8 cellular contexts compared by ENCODE assay signal in genomic region chr15:35078221-35078915, GRCh38. TPM values are rescaled to one million over a fixed set of nuclear protein-coding genes. Genes with fewer than 3 reads are reported as not detected.
DNase-seq lines count a peak whose midpoint lies in the region; ATAC-seq and TF ChIP-seq lines count a peak whose summit lies in the region.

No MANE protein-coding gene starts in this region.

- peaks cover 5% of the 10 kb centered on the region for H3K4me1 Mint-ChIP-seq in Calu3 (ENCODE audit: low read depth, unreplicated experiment)
- no peaks in the 10 kb centered on the region for H3K4me1 Mint-ChIP-seq in activated CD4-positive, alpha-beta T cell treated with anti-CD3 and anti-CD28 coated beads, Interleukin-2, amount 10 ng/mL, durations not matched to agents 7 days and 5 days

- no peaks in the 10 kb centered on the region for H3K9me3 Mint-ChIP-seq in Calu3 (ENCODE audit: low read depth, unreplicated experiment)
- peaks cover 3% of the 10 kb centered on the region for H3K9me3 Mint-ChIP-seq in activated CD4-positive, alpha-beta T cell treated with anti-CD3 and anti-CD28 coated beads, Interleukin-2, amount 10 ng/mL, durations not matched to agents 7 days and 5 days

- TF ChIP-seq CTCF in Calu3 (IDR thresholded peaks at IDR 0.05; ENCODE audit: unreplicated experiment), result peak; percentile 24

- no peak overlapping the region for H3K4me3 Mint-ChIP-seq in Calu3 (ENCODE audit: low read depth, unreplicated experiment)
- no peak overlapping the region for H3K4me3 Mint-ChIP-seq in activated CD4-positive, alpha-beta T cell treated with anti-CD3 and anti-CD28 coated beads, Interleukin-2, amount 10 ng/mL, durations not matched to agents 7 days and 5 days

- DNase-seq in Calu3 (peak; percentile 6), NCI-H2227 (lab: John Stamatoyannopoulos, UW; ENCODE audit: unreplicated experiment) (peak; percentile 73), fibroblast of the conjunctiva (ENCODE audit: low read depth) (peak; percentile 56), non-pigmented ciliary epithelial cell (ENCODE audit: low read depth) (peak; percentile 19), GOT3 (lab: John Stamatoyannopoulos, UW) (no peak)
- DNase-seq in activated CD4-positive, alpha-beta T cell treated with anti-CD3 and anti-CD28 coated beads, Interleukin-2, amount 10 ng/mL, durations not matched to agents 7 days and 5 days, result peak; percentile 52

- no peak overlapping the region for H3K27ac Mint-ChIP-seq in Calu3 (ENCODE audit: unreplicated experiment)
- no peak overlapping the region for H3K27ac Mint-ChIP-seq in activated CD4-positive, alpha-beta T cell treated with anti-CD3 and anti-CD28 coated beads, Interleukin-2, amount 10 ng/mL, durations not matched to agents 7 days and 5 days

- H3K27me3 Mint-ChIP-seq in Calu3 (ENCODE audit: unreplicated experiment), result no peaks in the 10 kb centered on the region
- H3K27me3 Mint-ChIP-seq in activated CD4-positive, alpha-beta T cell treated with anti-CD3 and anti-CD28 coated beads, Interleukin-2, amount 10 ng/mL, durations not matched to agents 7 days and 5 days, result peaks cover 6% of the 10 kb centered on the region

- BruUV-seq in Calu3 (replicated peaks; lab: Mats Ljungman, UMichigan), result no TSS peak

- POLR2A ChIA-PET in activated CD4-positive, alpha-beta T cell treated with anti-CD3 and anti-CD28 coated beads, Interleukin-2, amount 10 ng/mL, durations not matched to agents 7 days and 5 days (lab: Charles Lee), result no interaction called here

- no peaks in the 10 kb centered on the region for H3K36me3 Mint-ChIP-seq in Calu3 (ENCODE audit: insufficient read depth, unreplicated experiment)
- no peaks in the 10 kb centered on the region for H3K36me3 Mint-ChIP-seq in activated CD4-positive, alpha-beta T cell treated with anti-CD3 and anti-CD28 coated beads, Interleukin-2, amount 10 ng/mL, durations not matched to agents 7 days and 5 days (ENCODE audit: low read depth)

- intact Hi-C loops in Calu3 (cut with micrococcal nuclease; ENCODE audit: unreplicated experiment), result loop anchor here (10.0 kb wide), 2 partner anchors 226 to 366 kb away; no protein-coding TSS in a partner anchor

- CTCF ChIA-PET in Calu3 (lab: Charles Lee), result no interaction called here
- CTCF ChIA-PET in activated CD4-positive, alpha-beta T cell treated with anti-CD3 and anti-CD28 coated beads, Interleukin-2, amount 10 ng/mL, durations not matched to agents 7 days and 5 days (lab: Charles Lee), result interaction anchor here (0.7 to 1.2 kb wide), 2 partner anchors 13 to 366 kb away, joined by 3 read pairs; no protein-coding TSS in a partner anchor

- ATAC-seq in GM21528 (IDR thresholded peaks at IDR 0.05; ENCODE audit: low FRiP score, unreplicated experiment) (peak; percentile 58), GM19455 (IDR thresholded peaks at IDR 0.05; ENCODE audit: unreplicated experiment) (no peak)

RNA-seq across cellular contexts. Expression of gene NANOGP8, which starts 6.7 kb away (rescaled TPM):
- not detected in 2 replicates for total RNA-seq in Calu3 (2022)
- total RNA-seq in activated CD4-positive, alpha-beta T cell treated with anti-CD3 and anti-CD28 coated beads, Interleukin-2, amount 10 ng/mL, durations not matched to agents 7 days and 5 days, result not detected
